ENCODE assay signal across 17 cellular contexts in genomic region chr2:198731842-198732421, GRCh38.
"Had no signal": no experiment of that assay in that cellular context is flagged by ENCODE, and none has a peak within 500 bp of the region (broad histone marks: within the 10 kb centered on the region; RNA-seq: fewer than 3 reads in every experiment).

No MANE protein-coding gene starts in this region.

- H3K4me3 ChIP-seq: body of pancreas, gastroesophageal sphincter, heart left ventricle, upper lobe of right lung had no signal

- H3K27me3 ChIP-seq: body of pancreas, gastroesophageal sphincter, heart left ventricle, upper lobe of right lung had no signal

- H3K9me3 ChIP-seq: body of pancreas, gastroesophageal sphincter, heart left ventricle, upper lobe of right lung had no signal

- H3K9me3 Mint-ChIP-seq: activated B cell treated with CpG ODN at 0.5 μM for 24 hours; activated CD4-positive, alpha-beta memory T cell treated with anti-CD3 and anti-CD28 coated beads for 36 hours had no signal

- H3K4me1 Mint-ChIP-seq: activated B cell treated with CpG ODN at 0.5 μM for 24 hours; activated CD8-positive, alpha-beta memory T cell treated with anti-CD3 and anti-CD28 coated beads, Interleukin-2, amount 10 ng/mL, durations not matched to agents 7 days and 5 days had no signal

- H3K4me1 ChIP-seq: body of pancreas, gastroesophageal sphincter, heart left ventricle, upper lobe of right lung had no signal

- H3K36me3 Mint-ChIP-seq: activated CD4-positive, alpha-beta memory T cell treated with anti-CD3 and anti-CD28 coated beads for 36 hours; activated CD8-positive, alpha-beta memory T cell treated with anti-CD3 and anti-CD28 coated beads, Interleukin-2, amount 10 ng/mL, durations not matched to agents 7 days and 5 days; activated naive CD8-positive, alpha-beta T cell had no signal

- H3K36me3 ChIP-seq: gastroesophageal sphincter, heart left ventricle, upper lobe of right lung had no signal

- H3K27ac ChIP-seq: body of pancreas, gastroesophageal sphincter, heart left ventricle, upper lobe of right lung had no signal

- DNase-seq: activated B cell treated with CpG ODN at 0.5 μM for 24 hours; activated CD4-positive, alpha-beta memory T cell treated with anti-CD3 and anti-CD28 coated beads for 36 hours; activated CD4-positive, alpha-beta T cell treated with anti-CD3 and anti-CD28 coated beads for 4 hours; activated CD8-positive, alpha-beta memory T cell treated with anti-CD3 and anti-CD28 coated beads, Interleukin-2, amount 10 ng/mL, durations not matched to agents 7 days and 5 days; body of pancreas; central memory CD4-positive, alpha-beta T cell; heart left ventricle; kidney glomerular epithelial cell; left ventricle myocardium superior; stimulated activated CD4-positive, alpha-beta T cell treated with anti-CD3 and anti-CD28 coated beads, Interleukin-12 subunit alpha, Interleukin-12 subunit beta, amount 100 ng/mL, for 4 hours; stimulated activated CD4-positive, alpha-beta T cell treated with anti-CD3 and anti-CD28 coated beads, Interleukin-1b, Interleukin-23, amount 100 ng/mL, for 48 hours; stimulated activated CD8-positive, alpha-beta memory T cell treated with anti-CD3 and anti-CD28 coated beads, Interleukin-4, amount 100 ng/mL, for 48 hours; stimulated activated naive CD4-positive, alpha-beta T cell; upper lobe of right lung had no signal

- H3K27me3 Mint-ChIP-seq: activated B cell treated with CpG ODN at 0.5 μM for 24 hours; activated CD8-positive, alpha-beta memory T cell treated with anti-CD3 and anti-CD28 coated beads, Interleukin-2, amount 10 ng/mL, durations not matched to agents 7 days and 5 days; progenitor cell of endocrine pancreas had no signal

- ATAC-seq: activated CD8-positive, alpha-beta memory T cell treated with anti-CD3 and anti-CD28 coated beads, Interleukin-2, amount 10 ng/mL, durations not matched to agents 7 days and 5 days; body of pancreas; gastroesophageal sphincter; heart left ventricle; left ventricle myocardium superior; upper lobe of right lung had no signal

- H3K27ac Mint-ChIP-seq: activated B cell treated with CpG ODN at 0.5 μM for 24 hours; activated CD4-positive, alpha-beta memory T cell treated with anti-CD3 and anti-CD28 coated beads for 36 hours; activated CD8-positive, alpha-beta memory T cell treated with anti-CD3 and anti-CD28 coated beads, Interleukin-2, amount 10 ng/mL, durations not matched to agents 7 days and 5 days; activated naive CD8-positive, alpha-beta T cell; progenitor cell of endocrine pancreas had no signal

- H3K4me3 Mint-ChIP-seq: activated B cell treated with CpG ODN at 0.5 μM for 24 hours; activated CD4-positive, alpha-beta memory T cell treated with anti-CD3 and anti-CD28 coated beads for 36 hours; activated CD8-positive, alpha-beta memory T cell treated with anti-CD3 and anti-CD28 coated beads, Interleukin-2, amount 10 ng/mL, durations not matched to agents 7 days and 5 days; activated naive CD8-positive, alpha-beta T cell had no signal
